ENCODE assay signal across 19 cellular contexts in genomic region chr2:231185050-231185725, GRCh38. TPM values are rescaled to one million over a fixed set of nuclear protein-coding genes. Genes with fewer than 3 reads are reported as not detected.
A peak's percentile ranks its signal among the peaks of the same experiment; 100 is the strongest.
DNase-seq lines count a peak whose midpoint lies in the region; TF ChIP-seq lines count a peak whose summit lies in the region.
"Had no signal": no experiment of that assay in that cellular context is flagged by ENCODE, and none has a peak within 500 bp of the region (broad histone marks: within the 10 kb centered on the region; RNA-seq: fewer than 3 reads in every experiment).

No MANE protein-coding gene starts in this region.

- peak; percentile 50 for DNase-seq in activated CD8-positive, alpha-beta memory T cell treated with anti-CD3 and anti-CD28 coated beads for 24 hours
- DNase-seq in activated CD8-positive, alpha-beta memory T cell treated with anti-CD3 and anti-CD28 coated beads, Interleukin-2, amount 50 U/mL, for 4 hours = no peak
- no peak for DNase-seq in esophagus muscularis mucosa (ENCODE audit: extremely low spot score)
- DNase-seq in osteoblast (ENCODE audit: insufficient read length, low spot score, missing footprints) = peak; percentile 55
- DNase-seq in ureter (ENCODE audit: low spot score) = peak; percentile 41
- no peak for DNase-seq in dedifferentiated amniotic fluid mesenchymal stem cell (ENCODE audit: extremely low spot score)
- no peak for DNase-seq in Caco-2
- DNase-seq in NCI-H2107 treated with DMSO at 0.1 percent for 48 hours (lab: John Stamatoyannopoulos, UW; ENCODE audit: unreplicated experiment) = no peak
- DNase-seq: activated CD4-positive, alpha-beta T cell treated with anti-CD3 and anti-CD28 coated beads, Interleukin-2, amount 10 ng/mL, durations not matched to agents 24 days and 14 days; activated naive CD4-positive, alpha-beta T cell treated with Interleukin-2 at 50 U/mL for 16 hours; DMS 273 treated with DMSO at 0.1 percent for 48 hours; GM23248; NCI-H1436; NCI-H2171 treated with DMSO at 0.1 percent for 48 hours; NCI-H69; SHP77 treated with DMSO at 0.1 percent for 48 hours; T-cell; transverse colon had no signal

- no peak overlapping the region for H3K4me3 ChIP-seq in esophagus muscularis mucosa
- H3K4me3 ChIP-seq in osteoblast (ENCODE audit: insufficient read depth, low read length) = no peak overlapping the region
- no peak overlapping the region for H3K4me3 ChIP-seq in Caco-2 (ENCODE audit: low read depth, low read length)
- H3K4me3 ChIP-seq: GM23248, transverse colon had no signal

- H3K27ac ChIP-seq in esophagus muscularis mucosa (replicated peaks in 1 of 4) = peak overlapping the region in 3 of 4 donors; percentile 13 to 57 (median 46)
- no peak overlapping the region for H3K27ac ChIP-seq in osteoblast (ENCODE audit: low read depth, low read length)
- H3K27ac ChIP-seq: GM23248, transverse colon had no signal

- no peaks in the 10 kb centered on the region for H3K9me3 Mint-ChIP-seq in Caco-2 (ENCODE audit: unreplicated experiment)
- H3K9me3 Mint-ChIP-seq: activated CD4-positive, alpha-beta T cell treated with anti-CD3 and anti-CD28 coated beads, Interleukin-2, amount 10 ng/mL, durations not matched to agents 24 days and 14 days; mesothelial cell of epicardium; T-cell had no signal

- no peaks in the 10 kb centered on the region for H4K20me1 ChIP-seq in osteoblast (ENCODE audit: insufficient read depth, low read length)

- intact Hi-C loops in esophagus muscularis mucosa (cut with DNase I) (no loop called here), Caco-2 (cut with micrococcal nuclease; ENCODE audit: unreplicated experiment) (no loop called here)

- WGBS in esophagus muscularis mucosa = 58% methylated on average over 8 of the region's 11 CpGs

- H3K4me1 ChIP-seq in esophagus muscularis mucosa = peaks cover 17 to 64% (median 41%) of the 10 kb centered on the region in 4 donors
- H3K4me1 ChIP-seq in osteoblast (ENCODE audit: insufficient read depth, low read length) = peaks cover 19% of the 10 kb centered on the region
- no peaks in the 10 kb centered on the region for H3K4me1 ChIP-seq in Caco-2

- peaks cover 2% of the 10 kb centered on the region for H3K4me1 Mint-ChIP-seq in Caco-2 (ENCODE audit: low read depth, unreplicated experiment)

- H3K27me3 Mint-ChIP-seq in Caco-2 (ENCODE audit: insufficient read depth, unreplicated experiment) = no peaks in the 10 kb centered on the region

- H3K27ac Mint-ChIP-seq in Caco-2 (ENCODE audit: unreplicated experiment) = no peak overlapping the region
- H3K27ac Mint-ChIP-seq: activated CD4-positive, alpha-beta T cell treated with anti-CD3 and anti-CD28 coated beads, Interleukin-2, amount 10 ng/mL, durations not matched to agents 24 days and 14 days; mesothelial cell of epicardium; T-cell had no signal

- CTCF ChIA-PET in Caco-2 (lab: Charles Lee) = no interaction called here

- no peaks in the 10 kb centered on the region for H3K36me3 Mint-ChIP-seq in Caco-2 (ENCODE audit: insufficient read depth, unreplicated experiment)
- H3K36me3 Mint-ChIP-seq: mesothelial cell of epicardium, T-cell had no signal

- H3K9me3 ChIP-seq in esophagus muscularis mucosa (no peaks in the 10 kb centered on the region), osteoblast (ENCODE audit: low read depth, low read length) (no peaks in the 10 kb centered on the region), Caco-2 (no peaks in the 10 kb centered on the region)
- H3K9me3 ChIP-seq: transverse colon had no signal

- TF ChIP-seq EP300 in esophagus muscularis mucosa (IDR thresholded peaks at IDR 0.05) = no peak

- H3K79me2 ChIP-seq in osteoblast (ENCODE audit: insufficient read depth, low read length) = no peaks in the 10 kb centered on the region

- TF ChIP-seq POLR2A in esophagus muscularis mucosa (IDR thresholded peaks at IDR 0.05; ENCODE audit: low read depth) = no peak

- H3K4me2 ChIP-seq in osteoblast (ENCODE audit: insufficient read depth, low read length) = no peak overlapping the region

- peak overlapping the region; percentile 29 for H2AFZ ChIP-seq in osteoblast (ENCODE audit: low read length)
- H2AFZ ChIP-seq: GM23248 had no signal

- H3K4me3 Mint-ChIP-seq in Caco-2 (ENCODE audit: unreplicated experiment) = no peak overlapping the region
- H3K4me3 Mint-ChIP-seq: activated CD4-positive, alpha-beta T cell treated with anti-CD3 and anti-CD28 coated beads, Interleukin-2, amount 10 ng/mL, durations not matched to agents 24 days and 14 days; mesothelial cell of epicardium; T-cell had no signal

- TF ChIP-seq CTCF in esophagus muscularis mucosa (IDR thresholded peaks at IDR 0.05) (no peak), osteoblast (IDR thresholded peaks at IDR 0.05; ENCODE audit: extremely low read depth, low read depth, low read length) (no peak), Caco-2 (IDR thresholded peaks at IDR 0.05; ENCODE audit: insufficient read depth in 1 of 2, low read depth in 1 of 2, low read length in 1 of 2, severe bottlenecking in 1 of 2, unreplicated experiment in 1 of 2) (no peak)

- POLR2A ChIA-PET in Caco-2 (lab: Charles Lee) = no interaction called here

- H3K27me3 ChIP-seq in esophagus muscularis mucosa (no peaks in the 10 kb centered on the region), osteoblast (ENCODE audit: insufficient read depth, low read length) (no peaks in the 10 kb centered on the region), Caco-2 (replicated peaks; ENCODE audit: control insufficient read depth, insufficient read depth, low read length) (no peaks in the 10 kb centered on the region)
- H3K27me3 ChIP-seq: transverse colon had no signal

- H3K36me3 ChIP-seq in esophagus muscularis mucosa = no peaks in the 10 kb centered on the region
- no peaks in the 10 kb centered on the region for H3K36me3 ChIP-seq in osteoblast (ENCODE audit: insufficient read depth, low read length)
- H3K36me3 ChIP-seq in Caco-2 (ENCODE audit: control insufficient read depth, insufficient read depth, low read length) = no peaks in the 10 kb centered on the region
- H3K36me3 ChIP-seq: transverse colon had no signal

- BruUV-seq in Caco-2 (replicated peaks; lab: Mats Ljungman, UMichigan) = no TSS peak

RNA-seq across cellular contexts. Expression of gene ARMC9, which starts 13.2 kb away (rescaled TPM):
- total RNA-seq in esophagus muscularis mucosa (100 to 1,000 TPM; 119 to 262 (median 152) TPM), osteoblast (221 and 240 TPM in 2 replicates), ureter (16.0 TPM), Caco-2 (2022) (3.3 and 5.2 TPM in 2 replicates)

Comparison
In these comparisons a context has a peak if more than half of its experiments do, and no peak if none do; other contexts are left out.
1. DNase-seq: peak in activated CD8-positive, alpha-beta memory T cell treated with anti-CD3 and anti-CD28 coated beads for 24 hours (single experiment), osteoblast (single experiment) and ureter (single experiment); none in activated CD8-positive, alpha-beta memory T cell treated with anti-CD3 and anti-CD28 coated beads, Interleukin-2, amount 50 U/mL, for 4 hours (single experiment), esophagus muscularis mucosa (single experiment), dedifferentiated amniotic fluid mesenchymal stem cell (single experiment), Caco-2 (0 of 2) and NCI-H2107 treated with DMSO at 0.1 percent for 48 hours (single experiment).